In genomic region chr1:180151508-180151907, GRCh38 we compare ENCODE assay signal across 11 cellular contexts. TPM values are rescaled to one million over a fixed set of nuclear protein-coding genes. Genes with fewer than 3 reads are reported as not detected.
A peak's percentile ranks its signal among the peaks of the same experiment; 100 is the strongest.
DNase-seq lines count a peak whose midpoint lies in the region; ATAC-seq and TF ChIP-seq lines count a peak whose summit lies in the region.
"Had no signal": no experiment of that assay in that cellular context is flagged by ENCODE, and none has a peak within 500 bp of the region (broad histone marks: within the 10 kb centered on the region; RNA-seq: fewer than 3 reads in every experiment).

No MANE protein-coding gene starts in this region.

- H3K4me3 ChIP-seq in astrocyte of the spinal cord (ENCODE audit: low read depth, low read length) (no peak overlapping the region), neutrophil (ENCODE audit: low read depth in 1 of 2, low read length in 1 of 2) (no peak overlapping the region), BE2C (ENCODE audit: low read depth, low read length) (no peak overlapping the region)
- H3K4me3 ChIP-seq: right lobe of liver had no signal

- in situ Hi-C loops in astrocyte of the spinal cord (cut with HindIII; ENCODE audit: low sequenced_read_pairs), result no loop called here

- no peak for ATAC-seq in GM18517 (IDR thresholded peaks at IDR 0.05; ENCODE audit: unreplicated experiment)
- ATAC-seq: effector memory CD8-positive, alpha-beta T cell; right lobe of liver had no signal

- peak overlapping the region; percentile 75 for H3K27ac ChIP-seq in neutrophil
- H3K27ac ChIP-seq: right lobe of liver had no signal

- intact Hi-C loops in posterior cingulate gyrus (cut with DNase I), result loop anchor here (10.0 kb wide), 1 partner anchor 873 kb away; the partner anchor contains the start of gene STX6

- DNase-seq in DMS53 (lab: John Stamatoyannopoulos, UW) (peak; percentile 79), NCI-H1105 (lab: John Stamatoyannopoulos, UW) (peak; percentile 10), astrocyte of the spinal cord (ENCODE audit: low read depth, low spot score) (peak; percentile 76), BE2C (no peak), posterior cingulate gyrus (no peak)
- no peak for DNase-seq in stimulated activated CD4-positive, alpha-beta T cell treated with anti-CD3 and anti-CD28 coated beads, Interleukin-2, amount 100 ng/mL, for 48 hours
- DNase-seq: activated gamma-delta T cell treated with Interleukin-2 at 50 U/mL for 16 hours; effector memory CD8-positive, alpha-beta T cell had no signal

- H3K27me3 ChIP-seq in neutrophil (no peaks in the 10 kb centered on the region), BE2C (no peaks in the 10 kb centered on the region)
- H3K27me3 ChIP-seq: right lobe of liver had no signal

- peaks cover 39 to 40% of the 10 kb centered on the region in 2 experiments for H3K4me1 ChIP-seq in neutrophil (ENCODE audit: control insufficient read depth in 1 of 2, insufficient read depth in 1 of 2, low read depth in 1 of 2, low read length in 1 of 2)
- H3K4me1 ChIP-seq in BE2C, result no peaks in the 10 kb centered on the region

- no peak for TF ChIP-seq CTCF in astrocyte of the spinal cord (IDR thresholded peaks at IDR 0.05; ENCODE audit: low read depth, low read length)
- TF ChIP-seq CTCF in neutrophil (IDR thresholded peaks at IDR 0.05), result no peak
- TF ChIP-seq CTCF in BE2C (IDR thresholded peaks at IDR 0.05; ENCODE audit: low read depth, low read length), result no peak

- H3K9me3 ChIP-seq in neutrophil (no peaks in the 10 kb centered on the region), BE2C (no peaks in the 10 kb centered on the region)
- H3K9me3 ChIP-seq: right lobe of liver had no signal

- H3K36me3 ChIP-seq in neutrophil, result no peaks in the 10 kb centered on the region
- no peaks in the 10 kb centered on the region for H3K36me3 ChIP-seq in BE2C
- H3K36me3 ChIP-seq: right lobe of liver had no signal

RNA-seq across cellular contexts. Expression of gene QSOX1, which starts 3.2 kb away (rescaled TPM):
- polyA plus RNA-seq in BE2C (2012; ENCODE audit: insufficient read depth, insufficient read length, low read depth), result 151 TPM

Comparison
In these comparisons a context has a peak if more than half of its experiments do, and no peak if none do; other contexts are left out.
1. DNase-seq: peak in DMS53 (single experiment), NCI-H1105 (single experiment) and astrocyte of the spinal cord (single experiment); none in BE2C (single experiment), posterior cingulate gyrus (0 of 10) and stimulated activated CD4-positive, alpha-beta T cell treated with anti-CD3 and anti-CD28 coated beads, Interleukin-2, amount 100 ng/mL, for 48 hours (0 of 2).